In genomic region chr2:72982219-72982618, GRCh38 we compare ENCODE assay signal across 18 cellular contexts.
"Had no signal": no experiment of that assay in that cellular context is flagged by ENCODE, and none has a peak within 500 bp of the region (broad histone marks: within the 10 kb centered on the region; RNA-seq: fewer than 3 reads in every experiment).

No MANE protein-coding gene starts in this region.

- H3K27me3 Mint-ChIP-seq: activated B cell treated with CpG ODN at 0.5 μM for 24 hours; activated CD4-positive, alpha-beta memory T cell treated with anti-CD3 and anti-CD28 coated beads for 36 hours; activated CD8-positive, alpha-beta memory T cell treated with anti-CD3 and anti-CD28 coated beads, Interleukin-2, amount 10 ng/mL, durations not matched to agents 7 days and 5 days; natural killer cell treated with Interleukin-12 subunit alpha and Interleukin-12 subunit beta and Interleukin-15 and Interleukin-18, amount 100 ng/mL, for 72 hours; type B pancreatic cell had no signal

- H3K27ac Mint-ChIP-seq: activated B cell treated with CpG ODN at 0.5 μM for 24 hours; activated CD4-positive, alpha-beta memory T cell treated with anti-CD3 and anti-CD28 coated beads for 36 hours; activated CD8-positive, alpha-beta memory T cell treated with anti-CD3 and anti-CD28 coated beads, Interleukin-2, amount 10 ng/mL, durations not matched to agents 7 days and 5 days; activated T-helper 2 cell treated with anti-CD3 and anti-CD28 coated beads, Interferon-gamma antibody, Interleukin-2, Interleukin-4, amounts not matched to agents 10 μg/mL and 5 μg/mL and 100 μg/mL, durations not matched to agents 14 hours and 24 hours and 36 hours; mesothelial cell of epicardium; natural killer cell treated with Interleukin-12 subunit alpha and Interleukin-12 subunit beta and Interleukin-15 and Interleukin-18, amount 100 ng/mL, for 72 hours; type B pancreatic cell had no signal

- DNase-seq: activated B cell treated with CpG ODN at 0.5 μM for 24 hours; activated CD4-positive, alpha-beta memory T cell treated with anti-CD3 and anti-CD28 coated beads for 36 hours; activated CD4-positive, alpha-beta T cell treated with anti-CD3 and anti-CD28 coated beads for 4 hours; activated CD8-positive, alpha-beta memory T cell treated with anti-CD3 and anti-CD28 coated beads, Interleukin-2, amount 10 ng/mL, durations not matched to agents 7 days and 5 days; activated naive CD4-positive, alpha-beta T cell treated with Interleukin-2 at 50 U/mL for 16 hours; activated T-cell treated with anti-CD3 and anti-CD28 coated beads, Interleukin-2, amount 50 U/mL, for 1 hour; brain microvascular endothelial cell; central memory CD4-positive, alpha-beta T cell; immature natural killer cell; stomach; T-helper 1 cell; T-helper 9 cell had no signal

- H3K4me3 Mint-ChIP-seq: activated B cell treated with CpG ODN at 0.5 μM for 24 hours; activated CD4-positive, alpha-beta memory T cell treated with anti-CD3 and anti-CD28 coated beads for 36 hours; activated CD8-positive, alpha-beta memory T cell treated with anti-CD3 and anti-CD28 coated beads, Interleukin-2, amount 10 ng/mL, durations not matched to agents 7 days and 5 days; immature natural killer cell; mesothelial cell of epicardium; natural killer cell treated with Interleukin-12 subunit alpha and Interleukin-12 subunit beta and Interleukin-15 and Interleukin-18, amount 100 ng/mL, for 72 hours; type B pancreatic cell had no signal

- ATAC-seq: activated CD8-positive, alpha-beta memory T cell treated with anti-CD3 and anti-CD28 coated beads, Interleukin-2, amount 10 ng/mL, durations not matched to agents 7 days and 5 days had no signal

- H3K9me3 Mint-ChIP-seq: activated B cell treated with CpG ODN at 0.5 μM for 24 hours; activated CD4-positive, alpha-beta memory T cell treated with anti-CD3 and anti-CD28 coated beads for 36 hours; activated T-helper 2 cell treated with anti-CD3 and anti-CD28 coated beads, Interferon-gamma antibody, Interleukin-2, Interleukin-4, amounts not matched to agents 10 μg/mL and 5 μg/mL and 100 μg/mL, durations not matched to agents 14 hours and 24 hours and 36 hours; immature natural killer cell; mesothelial cell of epicardium; natural killer cell treated with Interleukin-12 subunit alpha and Interleukin-12 subunit beta and Interleukin-15 and Interleukin-18, amount 100 ng/mL, for 72 hours; type B pancreatic cell had no signal

- H3K4me3 ChIP-seq: lung, skin epidermis, stomach had no signal
